Comparison of ENCODE assay signal across 35 cellular contexts in the genomic region with DNA sequence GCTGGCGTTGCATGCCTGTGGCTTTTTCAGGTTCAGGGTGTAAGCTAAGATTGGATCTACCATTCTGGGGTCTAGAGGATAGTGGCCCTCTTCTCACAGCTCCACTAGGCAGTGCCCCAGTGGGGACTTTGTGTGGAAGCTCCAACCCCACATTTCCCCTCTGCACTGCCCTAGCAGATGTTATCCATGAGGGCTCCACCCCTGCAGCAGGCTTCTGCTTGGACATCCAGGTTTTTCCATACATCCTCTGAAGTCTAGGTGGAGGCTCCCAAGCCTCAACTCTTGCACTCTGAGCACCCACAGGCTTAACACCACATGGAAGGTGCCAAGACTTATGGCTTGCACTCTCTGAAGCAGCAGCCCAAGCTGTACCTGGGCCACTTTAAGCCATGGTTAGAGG.
"Had no signal": no experiment of that assay in that cellular context is flagged by ENCODE, and none has a peak within 500 bp of the region (broad histone marks: within the 10 kb centered on the region; RNA-seq: fewer than 3 reads in every experiment).

No MANE protein-coding gene starts in this region.

- H3K4me3 ChIP-seq: MG63 had no signal

- H3K27me3 ChIP-seq: MG63 had no signal

- DNase-seq: Karpas-422, Kasumi-1, MG63, MM.1S, MV-4-11, NCI-H1048, NCI-H1092, NCI-H1092 treated with DMSO at 0.1 percent for 48 hours, NCI-H1105, NCI-H1105 treated with DMSO at 0.1 percent for 48 hours, NCI-H1417, NCI-H1417 treated with DMSO at 0.1 percent for 48 hours, NCI-H1436, NCI-H1436 treated with DMSO at 0.1 percent for 48 hours, NCI-H146, NCI-H1694, NCI-H1694 treated with DMSO at 0.1 percent for 48 hours, NCI-H187, NCI-H187 treated with DMSO at 0.1 percent for 48 hours, NCI-H1930, NCI-H2029, NCI-H2029 treated with DMSO at 0.1 percent for 48 hours, NCI-H2081, NCI-H2081 treated with DMSO at 0.1 percent for 48 hours, NCI-H2107, NCI-H2171, NCI-H2171 treated with DMSO at 0.1 percent for 48 hours, NCI-H2227 treated with DMSO at 0.1 percent for 48 hours, NCI-H226, NCI-H345, NCI-H446, NCI-H446 treated with DMSO at 0.1 percent for 48 hours, NCI-H510A, NCI-H510A treated with DMSO at 0.1 percent for 48 hours, NCI-H524 had no signal

- H3K36me3 ChIP-seq: MG63 had no signal

- H3K9me3 ChIP-seq: MG63 had no signal
